ENCODE assay signal across 8 cellular contexts in the genomic region with DNA sequence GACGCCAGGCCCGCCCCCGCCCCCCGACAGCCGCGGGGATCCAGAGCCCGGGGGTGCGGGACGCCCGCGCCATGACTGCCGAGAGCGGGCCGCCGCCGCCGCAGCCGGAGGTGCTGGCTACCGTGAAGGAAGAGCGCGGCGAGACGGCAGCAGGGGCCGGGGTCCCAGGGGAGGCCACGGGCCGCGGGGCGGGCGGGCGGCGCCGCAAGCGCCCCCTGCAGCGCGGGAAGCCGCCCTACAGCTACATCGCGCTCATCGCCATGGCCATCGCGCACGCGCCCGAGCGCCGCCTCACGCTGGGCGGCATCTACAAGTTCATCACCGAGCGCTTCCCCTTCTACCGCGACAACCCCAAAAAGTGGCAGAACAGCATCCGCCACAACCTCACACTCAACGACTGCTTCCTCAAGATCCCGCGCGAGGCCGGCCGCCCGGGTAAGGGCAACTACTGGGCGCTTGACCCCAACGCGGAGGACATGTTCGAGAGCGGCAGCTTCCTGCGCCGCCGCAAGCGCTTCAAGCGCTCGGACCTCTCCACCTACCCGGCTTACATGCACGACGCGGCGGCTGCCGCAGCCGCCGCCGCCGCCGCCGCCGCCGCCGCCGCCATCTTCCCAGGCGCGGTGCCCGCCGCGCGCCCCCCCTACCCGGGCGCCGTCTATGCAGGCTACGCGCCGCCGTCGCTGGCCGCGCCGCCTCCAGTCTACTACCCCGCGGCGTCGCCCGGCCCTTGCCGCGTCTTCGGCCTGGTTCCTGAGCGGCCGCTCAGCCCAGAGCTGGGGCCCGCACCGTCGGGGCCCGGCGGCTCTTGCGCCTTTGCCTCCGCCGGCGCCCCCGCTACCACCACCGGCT. TPM values are rescaled to one million over a fixed set of nuclear protein-coding genes. Genes with fewer than 3 reads are reported as not detected.
DNase-seq lines count a peak whose midpoint lies in the region; ATAC-seq and TF ChIP-seq lines count a peak whose summit lies in the region.

No MANE protein-coding gene starts in this region.

- H3K4me1 ChIP-seq in left ventricle myocardium inferior = peaks cover 39% of the 10 kb centered on the region

- peak; percentile 18 for TF ChIP-seq CTCF in left ventricle myocardium inferior (IDR thresholded peaks at IDR 0.05; ENCODE audit: borderline replicate concordance)

- peak; percentile 39 for DNase-seq in ELR (ENCODE audit: low read depth)
- DNase-seq in NCI-H2227 treated with DMSO at 0.1 percent for 48 hours (lab: John Stamatoyannopoulos, UW) = peak; percentile 67
- DNase-seq in activated T-cell treated with anti-CD3 and anti-CD28 coated beads, Interleukin-2, amount 50 U/mL, for 1 hour = peak; percentile 67
- DNase-seq in left ventricle myocardium inferior = no peak
- DNase-seq in stimulated activated CD4-positive, alpha-beta T cell treated with anti-CD3 and anti-CD28 coated beads, Interleukin-15, amount 100 ng/mL, for 24 hours = peak; percentile 78
- DNase-seq in iPS-NIHi11 (ENCODE audit: low spot score) = no peak
- DNase-seq in foreskin melanocyte = no peak

- no peak overlapping the region for H3K27ac ChIP-seq in left ventricle myocardium inferior (replicated peaks)

- no peaks in the 10 kb centered on the region for H3K9me3 ChIP-seq in left ventricle myocardium inferior (replicated peaks)

- peaks cover 100% of the 10 kb centered on the region for H3K27me3 ChIP-seq in left ventricle myocardium inferior (ENCODE audit: low read depth)

- H3K36me3 ChIP-seq in left ventricle myocardium inferior = no peaks in the 10 kb centered on the region

- ATAC-seq in HG03097 (IDR thresholded peaks at IDR 0.05; ENCODE audit: low FRiP score, unreplicated experiment) = no peak

- intact Hi-C loops in left ventricle myocardium inferior (cut with micrococcal nuclease) = no loop called here

- peak overlapping the region; percentile 59 for H3K4me3 ChIP-seq in left ventricle myocardium inferior

RNA-seq across cellular contexts. Expression of gene FOXE1, which starts 1.0 kb away (rescaled TPM):
- not detected for total RNA-seq in left ventricle myocardium inferior

Comparison
In these comparisons a context has a peak if more than half of its experiments do, and no peak if none do; other contexts are left out.
1. DNase-seq: peak in ELR (single experiment), NCI-H2227 treated with DMSO at 0.1 percent for 48 hours (single experiment), activated T-cell treated with anti-CD3 and anti-CD28 coated beads, Interleukin-2, amount 50 U/mL, for 1 hour (single experiment) and stimulated activated CD4-positive, alpha-beta T cell treated with anti-CD3 and anti-CD28 coated beads, Interleukin-15, amount 100 ng/mL, for 24 hours (single experiment); none in left ventricle myocardium inferior (single experiment), iPS-NIHi11 (single experiment) and foreskin melanocyte (single experiment).